8 cellular contexts compared by ENCODE assay signal in the genomic region with DNA sequence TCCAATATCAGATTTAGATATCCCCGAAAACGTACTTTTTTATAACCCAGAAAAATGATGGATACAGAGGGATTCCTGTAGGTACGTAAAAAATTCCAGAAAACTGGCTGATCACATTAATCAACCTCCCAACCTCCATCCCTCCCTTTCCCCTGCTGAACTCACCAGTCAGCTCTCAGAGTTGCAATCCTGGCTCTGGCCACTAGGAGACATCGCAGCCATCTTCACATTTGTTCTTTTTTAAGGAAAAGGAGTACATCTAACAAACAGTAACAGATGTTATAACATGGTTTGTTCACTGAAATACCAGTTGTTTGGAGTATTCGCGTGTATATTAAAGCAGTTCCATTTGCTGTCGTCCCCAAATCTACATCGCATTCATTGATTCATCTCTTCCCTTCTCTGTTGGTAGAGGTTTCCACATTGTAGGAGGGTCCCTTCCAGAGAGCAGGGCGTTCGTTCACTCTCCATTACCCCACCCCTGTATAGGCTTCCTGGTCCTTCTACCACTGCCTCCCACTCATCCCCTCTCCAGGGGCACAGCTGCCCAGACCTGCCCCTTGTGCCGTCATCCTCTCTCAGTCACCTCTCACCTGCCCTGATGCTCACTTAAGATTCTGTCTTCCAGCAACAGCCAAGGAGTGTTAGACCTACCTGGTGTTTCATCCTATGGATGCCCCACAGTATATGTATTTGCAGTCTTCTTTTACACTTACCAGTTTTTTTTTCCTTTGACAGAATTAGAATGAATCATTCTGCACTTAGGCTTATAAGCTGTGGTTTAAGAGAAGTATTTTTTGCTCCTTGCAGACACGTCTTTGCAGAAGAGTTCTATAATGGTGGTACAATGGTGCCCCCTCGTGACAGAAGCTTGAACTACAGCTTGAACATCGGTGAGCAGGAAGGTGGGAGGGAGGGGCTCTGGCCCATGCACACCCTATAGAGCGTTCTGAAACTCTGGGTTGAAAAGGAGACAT.
DNase-seq lines count a peak whose midpoint lies in the region; ATAC-seq and TF ChIP-seq lines count a peak whose summit lies in the region.

No MANE protein-coding gene starts in this region.

- no peaks in the 10 kb centered on the region for H3K9me3 ChIP-seq in SK-N-MC (ENCODE audit: low read depth, low read length)

- intact Hi-C loops in head of caudate nucleus (cut with DNase I) = no loop called here

- no peak overlapping the region for H3K9ac ChIP-seq in SK-N-MC (ENCODE audit: insufficient read length)

- TF ChIP-seq CTCF in LNCAP (IDR thresholded peaks at IDR 0.05) = peak; percentile 51

- peak; percentile 86 for ATAC-seq in GM21825 (IDR thresholded peaks at IDR 0.05; ENCODE audit: unreplicated experiment)

- DNase-seq in GM03348 (ENCODE audit: low spot score) (peak; percentile 37), SK-N-MC (ENCODE audit: low read depth, low spot score) (peak; percentile 28), head of caudate nucleus (peak; percentile 11 to 88 (median 68)), retina (peak; percentile 75), 8988T (no peak)
- DNase-seq in activated naive CD4-positive, alpha-beta T cell treated with Interleukin-2 at 50 U/mL for 16 hours = peak; percentile 71

- H3K36me3 ChIP-seq in SK-N-MC (ENCODE audit: insufficient read depth, low read length) = no peaks in the 10 kb centered on the region

- no peak overlapping the region for H3K27ac ChIP-seq in SK-N-MC

- no peak overlapping the region for H3K4me3 ChIP-seq in SK-N-MC
